Comparison of ENCODE assay signal across 22 cellular contexts in genomic region chr6:139257821-139258398, GRCh38. TPM values are rescaled to one million over a fixed set of nuclear protein-coding genes. Genes with fewer than 3 reads are reported as not detected.
DNase-seq lines count a peak whose midpoint lies in the region; ATAC-seq, FAIRE-seq and TF ChIP-seq lines count a peak whose summit lies in the region.
"Had no signal": no experiment of that assay in that cellular context is flagged by ENCODE, and none has a peak within 500 bp of the region (broad histone marks: within the 10 kb centered on the region; RNA-seq: fewer than 3 reads in every experiment).

No MANE protein-coding gene starts in this region.

- TF ChIP-seq RAD21 in HepG2 (CRISPR knock-in tag; IDR thresholded peaks at IDR 0.05), result no peak

- H3K9me3 Mint-ChIP-seq in stimulated activated effector memory CD8-positive, alpha-beta T cell treated with anti-CD3 and anti-CD28 coated beads, Interleukin-12 subunit alpha, Interleukin-12 subunit beta, amount 100 ng/mL, for 72 hours, result no peaks in the 10 kb centered on the region
- H3K9me3 Mint-ChIP-seq: activated T-helper 2 cell treated with anti-CD3 and anti-CD28 coated beads, Interferon-gamma antibody, Interleukin-2, Interleukin-4, amounts not matched to agents 10 μg/mL and 5 μg/mL and 100 μg/mL, durations not matched to agents 14 hours and 24 hours and 36 hours; naive B cell; T-helper 1 cell treated with Interleukin-12 subunit alpha and Interleukin-12 subunit beta and Interleukin-4 antibody, amounts not matched to agents 30 μg/mL and 1 μg/mL, for 36 hours had no signal

- TF ChIP-seq CTCF in HepG2 (CRISPR knock-in tag; IDR thresholded peaks at IDR 0.05) (no peak), right lobe of liver (IDR thresholded peaks at IDR 0.05) (no peak), PC-9 (conservative IDR thresholded peaks at IDR 0.05) (no peak)

- no peak for DNase-seq in HepG2 (ENCODE audit: low spot score)
- DNase-seq in right lobe of liver, result no peak
- DNase-seq in HEK293T (ENCODE audit: extremely low spot score), result peak; percentile 36
- peak in 1 of 2 experiments; percentile 20 for DNase-seq in PC-9
- DNase-seq in stimulated activated effector memory CD8-positive, alpha-beta T cell treated with anti-CD3 and anti-CD28 coated beads, Interleukin-12 subunit alpha, Interleukin-12 subunit beta, amount 100 ng/mL, for 72 hours (ENCODE audit: low spot score in 2 of 2), result peak in 1 of 2 donors; percentile 40
- no peak for DNase-seq in NCI-H748 (lab: John Stamatoyannopoulos, UW; ENCODE audit: unreplicated experiment)
- no peak for DNase-seq in DMS79 treated with DMSO at 0.1 percent for 48 hours (lab: John Stamatoyannopoulos, UW)
- no peak for DNase-seq in NOMO-1 (lab: John Stamatoyannopoulos, UW; ENCODE audit: unreplicated experiment in 2 of 2)
- DNase-seq: activated CD4-positive, alpha-beta T cell treated with anti-CD3 and anti-CD28 coated beads, Interleukin-2, amount 50 U/mL, for 1 hour; anterior cingulate cortex; DMS79; HCEC 1CT; left lung; naive B cell; NCI-H1417; transverse colon had no signal

- no peak overlapping the region for H2AFZ ChIP-seq in HepG2 (ENCODE audit: low read length)
- peak overlapping the region; percentile 4; the same call in 1 of the 2 replicates for H2AFZ ChIP-seq in PC-9

- intact Hi-C loops in HepG2 (cut with micrococcal nuclease; ENCODE audit: unreplicated experiment), result no loop called here
- intact Hi-C loops in right lobe of liver (cut with DNase I), result no loop called here
- intact Hi-C loops in PC-9 (cut with micrococcal nuclease; ENCODE audit: unreplicated experiment), result no loop called here

- H3K4me3 ChIP-seq in HepG2 (replicated peaks in 1 of 3; ENCODE audit: insufficient read depth in 1 of 3, low read depth in 2 of 3, low read length in 3 of 3), result no peak overlapping the region
- no peak overlapping the region for H3K4me3 ChIP-seq in right lobe of liver
- no peak overlapping the region for H3K4me3 ChIP-seq in PC-9
- H3K4me3 ChIP-seq: left lung, transverse colon had no signal

- H3K4me2 ChIP-seq in HepG2 (ENCODE audit: low read depth, low read length) (no peak overlapping the region), PC-9 (no peak overlapping the region)

- BruUV-seq in HepG2 (replicated peaks; lab: Mats Ljungman, UMichigan) (no TSS peak), PC-9 (replicated peaks; lab: Mats Ljungman, UMichigan) (no TSS peak)

- 7% methylated on average over 3 of the region's 5 CpGs for WGBS in HepG2 (ENCODE audit: low lambda C conversion rate)
- 72% methylated on average over 4 of the region's 5 CpGs for WGBS in right lobe of liver (ENCODE audit: insufficient coverage, low coverage, low lambda C conversion rate, missing lambda C conversion rate)

- H3K79me2 ChIP-seq in HepG2 (ENCODE audit: insufficient read depth, low read length) (no peaks in the 10 kb centered on the region), PC-9 (ENCODE audit: low read depth) (no peaks in the 10 kb centered on the region)

- TF ChIP-seq POLR2A in HepG2 (IDR thresholded peaks at IDR 0.05; ENCODE audit: insufficient read depth in 1 of 2, low read depth in 2 of 2, low read length in 2 of 2) (no peak), right lobe of liver (IDR thresholded peaks at IDR 0.05) (no peak)

- in situ Hi-C loops in HepG2 (cut with HindIII; ENCODE audit: extremely low pct_ligation_motif_present, low pct_unique_long_range_greater_than_20kb), result no loop called here

- no peak for TF ChIP-seq EP300 in HepG2 (IDR thresholded peaks at IDR 0.05; ENCODE audit: low read depth in 2 of 2, low read length in 2 of 2)
- no peak for TF ChIP-seq EP300 in HepG2 (CRISPR knock-in tag; IDR thresholded peaks at IDR 0.05; ENCODE audit: borderline replicate concordance)

- POLR2A ChIA-PET in HepG2 (lab: Yijun Ruan, JAX), result no interaction called here
- POLR2A ChIA-PET in HEK293T (lab: Yijun Ruan, JAX), result no interaction called here
- POLR2A ChIA-PET in PC-9 (lab: Charles Lee; ENCODE audit: unreplicated experiment), result no interaction called here

- no peak overlapping the region for H3K27ac ChIP-seq in HepG2 (ENCODE audit: extremely low read length, insufficient read depth, low read length)
- H3K27ac ChIP-seq in right lobe of liver, result no peak overlapping the region
- no peak overlapping the region for H3K27ac ChIP-seq in PC-9
- H3K27ac ChIP-seq: left lung, RWPE1 had no signal

- no peak overlapping the region for H3K4me3 Mint-ChIP-seq in stimulated activated effector memory CD8-positive, alpha-beta T cell treated with anti-CD3 and anti-CD28 coated beads, Interleukin-12 subunit alpha, Interleukin-12 subunit beta, amount 100 ng/mL, for 72 hours
- H3K4me3 Mint-ChIP-seq: naive B cell; T-helper 1 cell treated with Interleukin-12 subunit alpha and Interleukin-12 subunit beta and Interleukin-4 antibody, amounts not matched to agents 30 μg/mL and 1 μg/mL, for 36 hours had no signal

- H3K9ac ChIP-seq in HepG2 (ENCODE audit: insufficient read depth, low read depth, low read length), result no peak overlapping the region

- CTCF ChIA-PET in HepG2 (lab: Yijun Ruan, JAX; ENCODE audit: low intra/inter-chr PET ratio, low total read pairs) (no interaction called here), HEK293T (lab: Yijun Ruan, JAX) (no interaction called here), PC-9 (lab: Charles Lee) (no interaction called here)

- H4K20me1 ChIP-seq in HepG2 (ENCODE audit: insufficient read depth, low read length) (no peaks in the 10 kb centered on the region), PC-9 (ENCODE audit: insufficient read depth) (no peaks in the 10 kb centered on the region)

- H3K36me3 Mint-ChIP-seq in stimulated activated effector memory CD8-positive, alpha-beta T cell treated with anti-CD3 and anti-CD28 coated beads, Interleukin-12 subunit alpha, Interleukin-12 subunit beta, amount 100 ng/mL, for 72 hours, result no peaks in the 10 kb centered on the region

- peak overlapping the region; percentile 23 for H3K27ac Mint-ChIP-seq in stimulated activated effector memory CD8-positive, alpha-beta T cell treated with anti-CD3 and anti-CD28 coated beads, Interleukin-12 subunit alpha, Interleukin-12 subunit beta, amount 100 ng/mL, for 72 hours
- H3K27ac Mint-ChIP-seq: activated T-helper 2 cell treated with anti-CD3 and anti-CD28 coated beads, Interferon-gamma antibody, Interleukin-2, Interleukin-4, amounts not matched to agents 10 μg/mL and 5 μg/mL and 100 μg/mL, durations not matched to agents 14 hours and 24 hours and 36 hours; naive B cell had no signal

- no peaks in the 10 kb centered on the region for H3F3A ChIP-seq in PC-9 (ENCODE audit: insufficient read depth, low read depth)

- H3K4me1 Mint-ChIP-seq in stimulated activated effector memory CD8-positive, alpha-beta T cell treated with anti-CD3 and anti-CD28 coated beads, Interleukin-12 subunit alpha, Interleukin-12 subunit beta, amount 100 ng/mL, for 72 hours, result peaks cover 32% of the 10 kb centered on the region

- no peaks in the 10 kb centered on the region for H3K9me3 ChIP-seq in HepG2 (ENCODE audit: low read length)
- H3K9me3 ChIP-seq in right lobe of liver, result no peaks in the 10 kb centered on the region
- H3K9me3 ChIP-seq in PC-9 (ENCODE audit: insufficient read depth, low read depth), result no peaks in the 10 kb centered on the region
- H3K9me3 ChIP-seq: left lung, transverse colon had no signal

- H3K36me3 ChIP-seq in HepG2 (replicated peaks in 1 of 2; ENCODE audit: control insufficient read depth in 1 of 2, insufficient read depth in 2 of 2, low read length in 2 of 2) (no peaks in the 10 kb centered on the region), right lobe of liver (no peaks in the 10 kb centered on the region), PC-9 (ENCODE audit: low read depth) (no peaks in the 10 kb centered on the region)
- H3K36me3 ChIP-seq: left lung, transverse colon had no signal

- FAIRE-seq in HepG2 (lab: Jason Lieb, UNC), result no peak
- FAIRE-seq: colon, GM19239 had no signal

- ATAC-seq in HepG2 (peak; percentile 73), right lobe of liver (no peak)
- no peak for ATAC-seq in stimulated activated effector memory CD8-positive, alpha-beta T cell treated with anti-CD3 and anti-CD28 coated beads, Interleukin-12 subunit alpha, Interleukin-12 subunit beta, amount 100 ng/mL, for 72 hours
- ATAC-seq: left lung had no signal

- H3K27me3 ChIP-seq in HepG2 (ENCODE audit: control insufficient read depth in 1 of 2, insufficient read depth in 2 of 2, low read length in 2 of 2) (peaks cover 0 to 3% of the 10 kb centered on the region in 2 experiments; a peak in 1 of 5 replicates), right lobe of liver (no peaks in the 10 kb centered on the region), PC-9 (ENCODE audit: insufficient read depth, low read depth) (no peaks in the 10 kb centered on the region)
- H3K27me3 ChIP-seq: left lung, transverse colon had no signal

- peaks cover 4% of the 10 kb centered on the region for H3K9me2 ChIP-seq in PC-9 (ENCODE audit: insufficient read depth)

- H3K4me1 ChIP-seq in HepG2 (ENCODE audit: insufficient read depth, low read length) (no peaks in the 10 kb centered on the region), right lobe of liver (no peaks in the 10 kb centered on the region), PC-9 (replicated peaks; ENCODE audit: insufficient read depth) (peaks cover 9% of the 10 kb centered on the region)
- H3K4me1 ChIP-seq: left lung, transverse colon had no signal

RNA-seq across cellular contexts. Expression of gene TXLNB, which starts 33.9 kb away (rescaled TPM):
- total RNA-seq in HepG2 (2016; rRNA removed; fragmentation: Illumina TruSeq; extraction: Trizol) (not detected in 2 replicates), right lobe of liver (under 1 TPM; 0.04 to 0.50 (median 0.14) TPM), PC-9 (2021) (0.09 TPM in 1 of 2 replicates, not detected in the other)
- not detected in 2 replicates for total RNA-seq in HepG2 (2016; cell fraction: cytosol; rRNA removed; fragmentation: Illumina TruSeq; extraction: Trizol; ENCODE audit: low read depth)
- not detected in 2 replicates for total RNA-seq in HepG2 (2016; cell fraction: insoluble cytoplasmic fraction; rRNA removed; fragmentation: Illumina TruSeq; extraction: Trizol)
- not detected in 2 replicates for total RNA-seq in HepG2 (2016; cell fraction: membrane; rRNA removed; fragmentation: Illumina TruSeq; extraction: Trizol)
- total RNA-seq in HepG2 (2016; cell fraction: nucleus; rRNA removed; fragmentation: Illumina TruSeq; extraction: Trizol), result not detected in 2 replicates
- polyA plus RNA-seq in HepG2 (2011; rRNA removed), result not detected in 2 replicates
- polyA plus RNA-seq in HepG2 (2011; cell fraction: cytosol; rRNA removed), result 0.01 TPM in 1 of 2 replicates, not detected in the other
- not detected in 2 replicates for polyA plus RNA-seq in HepG2 (2011; cell fraction: nucleus; rRNA removed)
- polyA plus RNA-seq in HepG2 (2012), result not detected in 2 replicates
- polyA plus RNA-seq in HepG2 (2016; cell fraction: cytosol; fragmentation: Illumina TruSeq; extraction: Trizol; ENCODE audit: low read depth), result not detected in 2 replicates
- polyA plus RNA-seq in HepG2 (2016; cell fraction: insoluble cytoplasmic fraction; fragmentation: Illumina TruSeq; extraction: Trizol; ENCODE audit: low read depth), result not detected in 2 replicates
- polyA plus RNA-seq in HepG2 (2016; cell fraction: membrane; fragmentation: Illumina TruSeq; extraction: Trizol; ENCODE audit: low read depth), result not detected in 2 replicates
- not detected in 2 replicates for polyA plus RNA-seq in HepG2 (2016; cell fraction: nucleus; fragmentation: Illumina TruSeq; extraction: Trizol; ENCODE audit: insufficient read depth, low read depth)
- polyA minus RNA-seq in HepG2 (2011; rRNA and poly(A)+ RNA removed; ENCODE audit: low replicate concordance), result not detected in 2 replicates
- polyA minus RNA-seq in HepG2 (2011; cell fraction: cytosol; rRNA and poly(A)+ RNA removed), result not detected in 2 replicates
- not detected in 2 replicates for polyA minus RNA-seq in HepG2 (2011; cell fraction: nucleus; rRNA and poly(A)+ RNA removed)
- total RNA-seq: NCI-H460 had no signal
